ENCODE assay signal across 1 cellular context in the genomic region with DNA sequence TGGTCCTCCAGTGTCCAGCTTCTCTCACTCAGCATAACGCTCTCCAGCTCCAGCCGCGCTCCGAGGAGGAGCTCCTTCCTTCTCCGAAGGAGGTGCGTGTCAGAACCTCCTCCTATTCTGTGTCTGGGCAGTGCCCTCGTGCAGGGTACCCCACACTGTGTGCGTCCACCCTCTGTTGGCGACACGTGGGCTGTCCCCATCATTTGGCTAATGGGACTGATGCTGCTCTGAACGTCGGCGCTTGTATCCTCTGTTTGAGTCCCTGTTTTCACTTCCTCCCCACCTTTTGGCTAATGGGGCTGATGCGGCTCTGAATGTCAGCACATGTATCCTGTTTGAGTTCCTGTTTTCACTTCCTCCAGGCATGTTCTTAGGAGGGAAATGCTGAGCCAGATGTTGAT.
TF ChIP-seq lines count a peak whose summit lies in the region.

No MANE protein-coding gene starts in this region.

TF ChIP-seq in GM12878, 131 proteins besides CTCF, POLR2A, EP300 and RAD21 (continued from another document):
- TF ChIP-seq, protein P1, sequence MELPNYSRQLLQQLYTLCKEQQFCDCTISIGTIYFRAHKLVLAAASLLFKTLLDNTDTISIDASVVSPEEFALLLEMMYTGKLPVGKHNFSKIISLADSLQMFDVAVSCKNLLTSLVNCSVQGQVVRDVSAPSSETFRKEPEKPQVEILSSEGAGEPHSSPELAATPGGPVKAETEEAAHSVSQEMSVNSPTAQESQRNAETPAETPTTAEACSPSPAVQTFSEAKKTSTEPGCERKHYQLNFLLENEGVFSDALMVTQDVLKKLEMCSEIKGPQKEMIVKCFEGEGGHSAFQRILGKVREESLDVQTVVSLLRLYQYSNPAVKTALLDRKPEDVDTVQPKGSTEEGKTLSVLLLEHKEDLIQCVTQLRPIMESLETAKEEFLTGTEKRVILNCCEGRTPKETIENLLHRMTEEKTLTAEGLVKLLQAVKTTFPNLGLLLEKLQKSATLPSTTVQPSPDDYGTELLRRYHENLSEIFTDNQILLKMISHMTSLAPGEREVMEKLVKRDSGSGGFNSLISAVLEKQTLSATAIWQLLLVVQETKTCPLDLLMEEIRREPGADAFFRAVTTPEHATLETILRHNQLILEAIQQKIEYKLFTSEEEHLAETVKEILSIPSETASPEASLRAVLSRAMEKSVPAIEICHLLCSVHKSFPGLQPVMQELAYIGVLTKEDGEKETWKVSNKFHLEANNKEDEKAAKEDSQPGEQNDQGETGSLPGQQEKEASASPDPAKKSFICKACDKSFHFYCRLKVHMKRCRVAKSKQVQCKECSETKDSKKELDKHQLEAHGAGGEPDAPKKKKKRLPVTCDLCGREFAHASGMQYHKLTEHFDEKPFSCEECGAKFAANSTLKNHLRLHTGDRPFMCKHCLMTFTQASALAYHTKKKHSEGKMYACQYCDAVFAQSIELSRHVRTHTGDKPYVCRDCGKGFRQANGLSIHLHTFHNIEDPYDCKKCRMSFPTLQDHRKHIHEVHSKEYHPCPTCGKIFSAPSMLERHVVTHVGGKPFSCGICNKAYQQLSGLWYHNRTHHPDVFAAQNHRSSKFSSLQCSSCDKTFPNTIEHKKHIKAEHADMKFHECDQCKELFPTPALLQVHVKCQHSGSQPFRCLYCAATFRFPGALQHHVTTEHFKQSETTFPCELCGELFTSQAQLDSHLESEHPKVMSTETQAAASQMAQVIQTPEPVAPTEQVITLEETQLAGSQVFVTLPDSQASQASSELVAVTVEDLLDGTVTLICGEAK (IDR thresholded peaks at IDR 0.05; ENCODE audit: borderline replicate concordance): no peak
- TF ChIP-seq, protein P2, sequence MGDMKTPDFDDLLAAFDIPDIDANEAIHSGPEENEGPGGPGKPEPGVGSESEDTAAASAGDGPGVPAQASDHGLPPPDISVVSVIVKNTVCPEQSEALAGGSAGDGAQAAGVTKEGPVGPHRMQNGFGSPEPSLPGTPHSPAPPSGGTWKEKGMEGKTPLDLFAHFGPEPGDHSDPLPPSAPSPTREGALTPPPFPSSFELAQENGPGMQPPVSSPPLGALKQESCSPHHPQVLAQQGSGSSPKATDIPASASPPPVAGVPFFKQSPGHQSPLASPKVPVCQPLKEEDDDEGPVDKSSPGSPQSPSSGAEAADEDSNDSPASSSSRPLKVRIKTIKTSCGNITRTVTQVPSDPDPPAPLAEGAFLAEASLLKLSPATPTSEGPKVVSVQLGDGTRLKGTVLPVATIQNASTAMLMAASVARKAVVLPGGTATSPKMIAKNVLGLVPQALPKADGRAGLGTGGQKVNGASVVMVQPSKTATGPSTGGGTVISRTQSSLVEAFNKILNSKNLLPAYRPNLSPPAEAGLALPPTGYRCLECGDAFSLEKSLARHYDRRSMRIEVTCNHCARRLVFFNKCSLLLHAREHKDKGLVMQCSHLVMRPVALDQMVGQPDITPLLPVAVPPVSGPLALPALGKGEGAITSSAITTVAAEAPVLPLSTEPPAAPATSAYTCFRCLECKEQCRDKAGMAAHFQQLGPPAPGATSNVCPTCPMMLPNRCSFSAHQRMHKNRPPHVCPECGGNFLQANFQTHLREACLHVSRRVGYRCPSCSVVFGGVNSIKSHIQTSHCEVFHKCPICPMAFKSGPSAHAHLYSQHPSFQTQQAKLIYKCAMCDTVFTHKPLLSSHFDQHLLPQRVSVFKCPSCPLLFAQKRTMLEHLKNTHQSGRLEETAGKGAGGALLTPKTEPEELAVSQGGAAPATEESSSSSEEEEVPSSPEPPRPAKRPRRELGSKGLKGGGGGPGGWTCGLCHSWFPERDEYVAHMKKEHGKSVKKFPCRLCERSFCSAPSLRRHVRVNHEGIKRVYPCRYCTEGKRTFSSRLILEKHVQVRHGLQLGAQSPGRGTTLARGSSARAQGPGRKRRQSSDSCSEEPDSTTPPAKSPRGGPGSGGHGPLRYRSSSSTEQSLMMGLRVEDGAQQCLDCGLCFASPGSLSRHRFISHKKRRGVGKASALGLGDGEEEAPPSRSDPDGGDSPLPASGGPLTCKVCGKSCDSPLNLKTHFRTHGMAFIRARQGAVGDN (IDR thresholded peaks at IDR 0.05): no peak
- TF ChIP-seq BACH1 (IDR thresholded peaks at IDR 0.05; ENCODE audit: borderline replicate concordance) (no peak), SMARCA5 (IDR thresholded peaks at IDR 0.05) (no peak), ZNF622 (IDR thresholded peaks at IDR 0.05) (no peak), MTA2 (IDR thresholded peaks at IDR 0.05; ENCODE audit: low read depth) (0 out of 2 replicates have a peak, but pooled peaks have one; percentile 11), CBX5 (IDR thresholded peaks at IDR 0.05; ENCODE audit: low read depth) (0 out of 2 replicates have a peak, but pooled peaks have one; percentile 26), RUNX3 (IDR thresholded peaks at IDR 0.05; ENCODE audit: low read length) (peak; percentile 22; the same call in 1 of the 2 replicates), FOXM1 (IDR thresholded peaks at IDR 0.05; ENCODE audit: low read depth, low read length) (no peak), BCL11A (IDR thresholded peaks at IDR 0.05; ENCODE audit: low read depth, low read length) (peak; percentile 52; the same call in 1 of the 2 replicates), IKZF1 (conservative IDR thresholded peaks at IDR 0.05) (peak; percentile 42), HCFC1 (IDR thresholded peaks at IDR 0.05; ENCODE audit: low read length) (no peak), RCOR1 (conservative IDR thresholded peaks at IDR 0.05; ENCODE audit: low read depth, low read length) (no peak), CREM (IDR thresholded peaks at IDR 0.05; ENCODE audit: low read depth) (no peak), ATF7 (IDR thresholded peaks at IDR 0.05; ENCODE audit: low read depth) (no peak), BHLHE40 (IDR thresholded peaks at IDR 0.05; ENCODE audit: borderline replicate concordance in 1 of 2, low read depth in 2 of 2, low read length in 1 of 2) (peak; percentile 35 to 48; a peak in 2 of 4 replicates)
- TF ChIP-seq, protein P3, sequence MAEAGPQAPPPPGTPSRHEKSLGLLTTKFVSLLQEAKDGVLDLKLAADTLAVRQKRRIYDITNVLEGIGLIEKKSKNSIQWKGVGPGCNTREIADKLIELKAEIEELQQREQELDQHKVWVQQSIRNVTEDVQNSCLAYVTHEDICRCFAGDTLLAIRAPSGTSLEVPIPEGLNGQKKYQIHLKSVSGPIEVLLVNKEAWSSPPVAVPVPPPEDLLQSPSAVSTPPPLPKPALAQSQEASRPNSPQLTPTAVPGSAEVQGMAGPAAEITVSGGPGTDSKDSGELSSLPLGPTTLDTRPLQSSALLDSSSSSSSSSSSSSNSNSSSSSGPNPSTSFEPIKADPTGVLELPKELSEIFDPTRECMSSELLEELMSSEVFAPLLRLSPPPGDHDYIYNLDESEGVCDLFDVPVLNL (IDR thresholded peaks at IDR 0.05; ENCODE audit: low read depth, low read length): no peak
